Comparison of ENCODE assay signal across 22 cellular contexts in the genomic region with DNA sequence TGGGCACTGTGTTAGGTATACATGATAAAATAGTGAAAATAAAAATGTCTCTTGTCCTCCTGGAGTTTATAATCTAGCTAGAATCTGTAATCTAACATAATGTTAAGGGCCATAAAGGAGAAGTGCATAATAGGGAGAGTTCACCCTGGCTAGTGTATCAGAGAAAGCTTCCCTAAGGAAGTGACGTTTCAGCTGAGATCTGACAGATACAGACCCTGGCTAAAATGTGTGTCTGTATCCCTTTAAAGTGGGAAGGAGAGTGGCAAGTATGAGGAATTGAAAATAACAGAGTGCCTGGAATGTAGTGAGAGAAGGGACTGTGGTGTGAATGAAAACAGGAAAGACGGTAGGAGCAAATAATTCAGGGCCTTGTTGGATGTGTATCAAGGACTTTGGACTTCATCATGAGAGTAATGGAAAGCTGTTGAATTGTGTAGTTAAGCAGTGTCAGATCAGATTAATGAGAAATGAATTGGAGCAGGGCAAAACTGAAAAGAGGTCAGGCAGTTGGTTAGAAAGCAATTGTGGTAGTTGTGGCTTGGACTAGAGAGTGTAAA. TPM values are rescaled to one million over a fixed set of nuclear protein-coding genes. Genes with fewer than 3 reads are reported as not detected.
A peak's percentile ranks its signal among the peaks of the same experiment; 100 is the strongest.
DNase-seq lines count a peak whose midpoint lies in the region; ATAC-seq, FAIRE-seq and TF ChIP-seq lines count a peak whose summit lies in the region.
"Had no signal": no experiment of that assay in that cellular context is flagged by ENCODE, and none has a peak within 500 bp of the region (broad histone marks: within the 10 kb centered on the region; RNA-seq: fewer than 3 reads in every experiment).

No MANE protein-coding gene starts in this region.

- H3K4me3 ChIP-seq in cardiac muscle cell (no peak overlapping the region), K562 (no peak overlapping the region)
- H3K4me3 ChIP-seq: ascending aorta, thoracic aorta had no signal

- H3K27ac ChIP-seq in cardiac muscle cell (peak overlapping the region; percentile 57), K562 (ENCODE audit: extremely low read depth, low read depth, low read length) (no peak overlapping the region)
- H3K27ac ChIP-seq: thoracic aorta had no signal

- POLR2A ChIA-PET in K562 (lab: Yijun Ruan, JAX) = no interaction called here

- H3K4me1 ChIP-seq in cardiac muscle cell (ENCODE audit: low read depth) (peaks cover 8% of the 10 kb centered on the region), K562 (replicated peaks in 1 of 2; ENCODE audit: control insufficient read depth in 2 of 2, insufficient read depth in 2 of 2, low read length in 2 of 2) (no peaks in the 10 kb centered on the region)

- no peak for FAIRE-seq in K562 (lab: Jason Lieb, UNC)
- FAIRE-seq: A204.1 had no signal

- no TSS peak for BruUV-seq in K562 (replicated peaks; lab: Mats Ljungman, UMichigan)

- no peak overlapping the region for H3K9ac ChIP-seq in K562 (ENCODE audit: insufficient read depth in 1 of 2, low read depth in 2 of 2, low read length in 2 of 2)

- H3K4me2 ChIP-seq in K562 (ENCODE audit: insufficient read depth, low read length) = no peak overlapping the region

- ATAC-seq in left cardiac atrium (no peak), K562 (no peak)
- ATAC-seq: activated CD4-positive, alpha-beta T cell treated with anti-CD3 and anti-CD28 coated beads for 36 hours; activated naive CD4-positive, alpha-beta T cell treated with anti-CD3 and anti-CD28 coated beads, Interleukin-2, amount 50 U/mL, for 72 hours; activated T-cell treated with anti-CD3 and anti-CD28 coated beads, Interleukin-2, amount 50 U/mL, for 72 hours had no signal

- TF ChIP-seq EP300 in K562 (IDR thresholded peaks at IDR 0.05; ENCODE audit: low read length) = no peak

- intact Hi-C loops in left cardiac atrium (cut with DNase I) (loop anchor here (5.0 to 10.0 kb wide), 2 partner anchors 285 to 358 kb away; no protein-coding TSS in a partner anchor), K562 (cut with micrococcal nuclease) (loop anchor here (5.0 kb wide), 1 partner anchor 295 kb away; no protein-coding TSS in a partner anchor)

- TF ChIP-seq CTCF in cardiac muscle cell (IDR thresholded peaks at IDR 0.05; ENCODE audit: low read depth, low read length) = no peak
- TF ChIP-seq CTCF in K562 (IDR thresholded peaks at IDR 0.05 in 2 of 3, conservative IDR thresholded peaks at IDR 0.05 in 1 of 3; ENCODE audit: insufficient read depth in 2 of 3, low read depth in 1 of 3, low read length in 3 of 3) = no peak

- H3K79me2 ChIP-seq in K562 (ENCODE audit: control insufficient read depth, insufficient read depth, low read length) = no peaks in the 10 kb centered on the region

- H4K20me1 ChIP-seq in K562 (replicated peaks; ENCODE audit: control insufficient read depth, insufficient read depth, low read length) = no peaks in the 10 kb centered on the region

- H3K27me3 ChIP-seq in cardiac muscle cell (no peaks in the 10 kb centered on the region), K562 (ENCODE audit: control insufficient read depth in 2 of 2, insufficient read depth in 2 of 2, low read length in 2 of 2) (no peaks in the 10 kb centered on the region)
- H3K27me3 ChIP-seq: ascending aorta had no signal

- H3K36me3 ChIP-seq in cardiac muscle cell (no peaks in the 10 kb centered on the region), K562 (ENCODE audit: control insufficient read depth, insufficient read depth, low read length) (no peaks in the 10 kb centered on the region)
- H3K36me3 ChIP-seq: ascending aorta, thoracic aorta had no signal

- peak; percentile 16 to 19 for DNase-seq in cardiac muscle cell (ENCODE audit: low read depth in 1 of 2, low spot score in 1 of 2)
- DNase-seq in left cardiac atrium = no peak
- DNase-seq in K562 (ENCODE audit: extremely low read depth in 1 of 4, low spot score in 3 of 4) = no peak
- DNase-seq in left kidney (ENCODE audit: low read depth, low spot score) = peak; percentile 4
- DNase-seq in retina = peak; percentile 55
- DNase-seq in KG1 (lab: John Stamatoyannopoulos, UW) = no peak
- DNase-seq in DMS53 treated with DMSO at 0.1 percent for 48 hours (lab: John Stamatoyannopoulos, UW; ENCODE audit: unreplicated experiment) = no peak
- no peak for DNase-seq in NCI-H69 (lab: John Stamatoyannopoulos, UW)
- DNase-seq: activated CD4-positive, alpha-beta T cell treated with anti-CD3 and anti-CD28 coated beads for 36 hours; activated T-cell treated with anti-CD3 and anti-CD28 coated beads, Interleukin-2, amount 50 U/mL, for 72 hours; cortex of kidney; EL; HFFc6; immature natural killer cell; NCI-H187 treated with DMSO at 0.1 percent for 48 hours; nephron progenitor cell; RPMI8226; stimulated activated naive CD4-positive, alpha-beta T cell had no signal

- TF ChIP-seq POLR2A in K562 (conservative IDR thresholded peaks at IDR 0.05) = no peak

- H3K9me3 ChIP-seq in cardiac muscle cell (ENCODE audit: low read depth) (no peaks in the 10 kb centered on the region), K562 (replicated peaks; ENCODE audit: control insufficient read depth, insufficient read depth, low read depth, low read length) (no peaks in the 10 kb centered on the region)
- H3K9me3 ChIP-seq: ascending aorta, thoracic aorta had no signal

- H2AFZ ChIP-seq in K562 (ENCODE audit: low read depth, low read length) = 0 out of 2 replicates have a peak overlapping the region, but pooled peaks have one; percentile 9

- CTCF ChIA-PET in K562 (lab: Yijun Ruan, JAX; ENCODE audit: low intra/inter-chr PET ratio) = interaction anchor here (0.9 kb wide), 1 partner anchor 12 kb away, joined by 3 read pairs; no protein-coding TSS in a partner anchor

- no peak for TF ChIP-seq RAD21 in K562 (CRISPR knock-in tag; conservative IDR thresholded peaks at IDR 0.05 in 1 of 2, IDR thresholded peaks at IDR 0.05 in 1 of 2)

- H3K9me1 ChIP-seq in K562 (ENCODE audit: control insufficient read depth, insufficient read depth, low read length) = no peaks in the 10 kb centered on the region

- WGBS in K562 (ENCODE audit: insufficient coverage, low coverage, missing lambda C conversion rate) = 0% methylated on average over 2 of the region's 2 CpGs

- in situ Hi-C loops in K562 (cut with MboI) = loop anchor here (25.0 kb wide), 1 partner anchor 770 kb away; a partner anchor contains a TSS

TF ChIP-seq in K562, 482 proteins besides CTCF, POLR2A, EP300 and RAD21:
- TF ChIP-seq CREM (IDR thresholded peaks at IDR 0.05; ENCODE audit: low read depth) (0 out of 2 replicates have a peak, but pooled peaks have one; percentile 31), ZBED1 (IDR thresholded peaks at IDR 0.05) (no peak), GABPA (tag; conservative IDR thresholded peaks at IDR 0.05; ENCODE audit: low read depth) (peak; percentile 30; the same call in 1 of the 2 replicates)

RNA-seq across cellular contexts. Expression of a gene that starts 30.5 kb away (rescaled TPM):
- total RNA-seq in cardiac muscle cell (28.2 and 37.4 TPM in 2 replicates), left cardiac atrium (10 to 100 TPM; 10.6 to 16.3 TPM), K562 (2014; rRNA removed) (0.24 and 0.32 TPM in 2 replicates), K562 (2014; rRNA removed; fragmentation: Illumina TruSeq; extraction: Trizol) (0.65 and 1.0 TPM in 2 replicates), K562 (2015; rRNA removed; fragmentation: Illumina TruSeq; extraction: Trizol) (0.79 and 0.83 TPM in 2 replicates), K562 (2021) (0.64 and 0.76 TPM in 2 replicates)
- polyA plus RNA-seq in cardiac muscle cell (12.9 and 15.2 TPM in 2 replicates), K562 (2011; rRNA removed) (0.28 and 1.7 TPM in 2 replicates), K562 (2014; fragmentation: Illumina TruSeq; extraction: Trizol) (0.48 and 0.55 TPM in 2 replicates), K562 (2014; fragmentation: Nextera tagmentation; extraction: Ambion mirVana) (under 1 TPM; 0.08 to 0.15 TPM), K562 (2014; rRNA removed) (0.13 and 0.40 TPM in 2 replicates)
- total RNA-seq in K562 (2011; cell fraction: chromatin; rRNA removed; ENCODE audit: low replicate concordance) = 1.4 and 1.8 TPM in 2 replicates
- 1.1 and 2.2 TPM in 2 replicates for total RNA-seq in K562 (2011; cell fraction: nucleolus; rRNA removed)
- total RNA-seq in K562 (2011; cell fraction: nucleoplasm; rRNA removed) = 1.2 and 1.5 TPM in 2 replicates
- 0.38 and 2.1 TPM in 2 replicates for polyA plus RNA-seq in K562 (2011; cell fraction: cytosol; rRNA removed)
- 0.39 and 2.1 TPM in 2 replicates for polyA plus RNA-seq in K562 (2011; cell fraction: nucleus; rRNA removed)
- polyA plus RNA-seq in K562 (2012) = 1.3 and 1.9 TPM in 2 replicates
- polyA minus RNA-seq in K562 (2011; rRNA and poly(A)+ RNA removed) = 0.54 and 2.1 TPM in 2 replicates
- 4.2 TPM in 1 of 2 replicates, not detected in the other for polyA minus RNA-seq in K562 (2011; cell fraction: cytosol; rRNA and poly(A)+ RNA removed)
- 1.1 and 1.3 TPM in 2 replicates for polyA minus RNA-seq in K562 (2011; cell fraction: nucleus; rRNA and poly(A)+ RNA removed)

Comparison
In these comparisons a context has a peak if more than half of its experiments do, and no peak if none do; other contexts are left out.
1. DNase-seq: peak in cardiac muscle cell (2 of 2), left kidney (single experiment) and retina (single experiment); none in left cardiac atrium (single experiment), K562 (0 of 4), KG1 (single experiment), DMS53 treated with DMSO at 0.1 percent for 48 hours (single experiment) and NCI-H69 (single experiment).